Comparison of ENCODE assay signal across 1 cellular context in genomic region chr6:137216875-137217553, GRCh38.
TF ChIP-seq lines count a peak whose summit lies in the region.

No MANE protein-coding gene starts in this region.

TF ChIP-seq in HepG2, 621 proteins besides CTCF, POLR2A, EP300 and RAD21 (continued from another document and continues in another):
- 0 out of 2 replicates have a peak, but pooled peaks have one; percentile 26 for TF ChIP-seq ZNF749 (CRISPR knock-in tag; IDR thresholded peaks at IDR 0.05; ENCODE audit: borderline replicate concordance)
- TF ChIP-seq ZNF780A (CRISPR knock-in tag; IDR thresholded peaks at IDR 0.05), result 0 out of 2 replicates have a peak, but pooled peaks have one; percentile 8
- 0 out of 2 replicates have a peak, but pooled peaks have one; percentile 11 for TF ChIP-seq ZNF646 (CRISPR knock-in tag; IDR thresholded peaks at IDR 0.05)
- TF ChIP-seq AKNA (CRISPR knock-in tag; IDR thresholded peaks at IDR 0.05; ENCODE audit: borderline replicate concordance), result peak; percentile 65; the same call in 1 of the 2 replicates
- TF ChIP-seq IRF9 (CRISPR knock-in tag; IDR thresholded peaks at IDR 0.05; ENCODE audit: borderline replicate concordance), result no peak
- TF ChIP-seq ZFX (CRISPR knock-in tag; IDR thresholded peaks at IDR 0.05; ENCODE audit: low read depth), result peak; percentile 75
- TF ChIP-seq ZNF713 (CRISPR knock-in tag; IDR thresholded peaks at IDR 0.05), result no peak
- peak; percentile 17; the same call in 1 of the 2 replicates for TF ChIP-seq SIN3A (IDR thresholded peaks at IDR 0.05; ENCODE audit: borderline replicate concordance, low read depth, low read length)
- no peak for TF ChIP-seq ZNF792 (CRISPR knock-in tag; IDR thresholded peaks at IDR 0.05)
- 0 out of 2 replicates have a peak, but pooled peaks have one; percentile 16 for TF ChIP-seq BCL6 (CRISPR knock-in tag; IDR thresholded peaks at IDR 0.05)
- no peak for TF ChIP-seq ATM (IDR thresholded peaks at IDR 0.05; ENCODE audit: borderline replicate concordance)
- 0 out of 2 replicates have a peak, but pooled peaks have one; percentile 12 for TF ChIP-seq ZHX1 (CRISPR knock-in tag; IDR thresholded peaks at IDR 0.05; ENCODE audit: low read depth)
- TF ChIP-seq ZNF24 (IDR thresholded peaks at IDR 0.05), result no peak
- no peak for TF ChIP-seq YY1 (IDR thresholded peaks at IDR 0.05; ENCODE audit: insufficient read depth, insufficient replicate concordance, low read depth, low read length)
- no peak for TF ChIP-seq NPAS2 (CRISPR knock-in tag; IDR thresholded peaks at IDR 0.05; ENCODE audit: borderline replicate concordance)
- 0 out of 2 replicates have a peak, but pooled peaks have one; percentile 14 for TF ChIP-seq ZNF607 (CRISPR knock-in tag; IDR thresholded peaks at IDR 0.05; ENCODE audit: borderline replicate concordance)
- TF ChIP-seq PAXIP1 (CRISPR knock-in tag; conservative IDR thresholded peaks at IDR 0.05), result 0 out of 2 replicates have a peak, but pooled peaks have one; percentile 12
- TF ChIP-seq SATB2 (CRISPR knock-in tag; IDR thresholded peaks at IDR 0.05), result no peak
- peak; percentile 42 for TF ChIP-seq SAP130 (CRISPR knock-in tag; IDR thresholded peaks at IDR 0.05; ENCODE audit: low read depth)
- no peak for TF ChIP-seq ZNF235 (CRISPR knock-in tag; IDR thresholded peaks at IDR 0.05; ENCODE audit: borderline replicate concordance)
- TF ChIP-seq POGK (CRISPR knock-in tag; conservative IDR thresholded peaks at IDR 0.05), result 0 out of 2 replicates have a peak, but pooled peaks have one; percentile 14
- no peak for TF ChIP-seq YEATS4 (CRISPR knock-in tag; IDR thresholded peaks at IDR 0.05; ENCODE audit: borderline replicate concordance)
- TF ChIP-seq CREB3 (CRISPR knock-in tag; IDR thresholded peaks at IDR 0.05), result 0 out of 2 replicates have a peak, but pooled peaks have one; percentile 27
- peak; percentile 96 for TF ChIP-seq MYPOP (CRISPR knock-in tag; IDR thresholded peaks at IDR 0.05)
- TF ChIP-seq RXRA (CRISPR knock-in tag; IDR thresholded peaks at IDR 0.05), result peak; percentile 17; the same call in 1 of the 2 replicates
